Comparison of ENCODE assay signal across 13 cellular contexts in the genomic region with DNA sequence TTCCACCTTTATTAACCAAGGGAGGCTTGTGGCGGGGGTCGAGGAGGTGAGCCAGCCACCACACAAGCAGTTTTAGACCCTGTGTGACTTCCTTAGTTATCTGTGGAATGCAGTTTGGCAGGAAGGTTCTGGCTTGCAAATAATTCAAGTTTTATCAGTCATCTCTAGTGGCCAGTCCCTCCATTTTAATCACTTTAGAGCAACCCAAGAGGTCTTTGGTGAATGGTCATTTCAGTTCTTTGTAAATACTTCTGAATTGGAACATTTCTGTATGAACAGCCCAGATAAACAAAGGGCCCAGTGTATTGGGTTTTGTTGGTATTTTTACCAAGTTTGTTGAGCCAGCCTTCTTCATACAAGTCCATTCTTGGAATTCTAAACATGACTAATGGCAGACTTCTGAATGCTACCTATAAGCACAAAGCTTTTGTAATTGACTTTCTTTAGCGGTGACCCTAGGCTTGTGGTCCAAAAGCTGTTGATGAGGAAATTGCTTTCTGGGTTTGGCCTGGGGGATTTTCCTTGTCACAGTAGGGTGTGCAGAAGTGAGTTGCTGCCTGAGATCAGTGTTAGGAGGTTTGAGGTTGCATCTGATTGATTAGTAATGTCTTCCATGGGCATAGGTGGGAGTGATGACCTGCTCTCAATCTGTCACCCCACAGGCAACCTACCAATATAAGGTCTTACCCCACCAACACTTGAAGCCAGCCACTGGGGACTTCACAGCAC.
DNase-seq lines count a peak whose midpoint lies in the region; ATAC-seq, FAIRE-seq and TF ChIP-seq lines count a peak whose summit lies in the region.
"Had no signal": no experiment of that assay in that cellular context is flagged by ENCODE, and none has a peak within 500 bp of the region (broad histone marks: within the 10 kb centered on the region; RNA-seq: fewer than 3 reads in every experiment).

No MANE protein-coding gene starts in this region.

- FAIRE-seq in bronchial epithelial cell (lab: Jason Lieb, UNC): peak; percentile 32
- FAIRE-seq: colon had no signal

- H3K27me3 ChIP-seq in H7 (ENCODE audit: control insufficient read depth, insufficient read depth, low read length) (no peaks in the 10 kb centered on the region), bronchial epithelial cell (ENCODE audit: control insufficient read depth, insufficient read depth, low read length) (no peaks in the 10 kb centered on the region), right lobe of liver (no peaks in the 10 kb centered on the region)

- WGBS in right lobe of liver (ENCODE audit: insufficient coverage, low coverage, low lambda C conversion rate, missing lambda C conversion rate): 23% methylated on average over 3 of the region's 3 CpGs

- no peak for TF ChIP-seq POLR2A in right lobe of liver (IDR thresholded peaks at IDR 0.05)

- no peaks in the 10 kb centered on the region for H3K9me3 ChIP-seq in right lobe of liver

- H3K27ac ChIP-seq in right lobe of liver: no peak overlapping the region
- H3K27ac ChIP-seq: C4-2B had no signal

- TF ChIP-seq CTCF in bronchial epithelial cell (IDR thresholded peaks at IDR 0.05; ENCODE audit: insufficient read depth, low read length, severe bottlenecking) (no peak), right lobe of liver (IDR thresholded peaks at IDR 0.05) (no peak)

- H3K4me3 ChIP-seq in H7 (ENCODE audit: insufficient read depth, low read depth, low read length) (no peak overlapping the region), bronchial epithelial cell (ENCODE audit: low read depth, low read length) (no peak overlapping the region), right lobe of liver (no peak overlapping the region)

- H3K36me3 ChIP-seq in H7 (replicated peaks; ENCODE audit: control insufficient read depth, insufficient read depth, low read length): no peaks in the 10 kb centered on the region
- no peaks in the 10 kb centered on the region for H3K36me3 ChIP-seq in bronchial epithelial cell (ENCODE audit: control insufficient read depth, insufficient read depth, low read length)
- H3K36me3 ChIP-seq in right lobe of liver: no peaks in the 10 kb centered on the region

- DNase-seq in COLO829 (ENCODE audit: low spot score) (peak; percentile 92), H7 (peak; percentile 47), bronchial epithelial cell (ENCODE audit: low read depth) (peak; percentile 46), midbrain (lab: John Stamatoyannopoulos, UW) (peak; percentile 19), NCI-H2171 (lab: John Stamatoyannopoulos, UW) (no peak), right lobe of liver (no peak)
- DNase-seq: activated gamma-delta T cell treated with Interleukin-2 at 50 U/mL for 16 hours, NCI-H187, T-cell had no signal

- intact Hi-C loops in right lobe of liver (cut with DNase I): no loop called here

- H3K4me1 ChIP-seq in right lobe of liver: no peaks in the 10 kb centered on the region

- ATAC-seq in GM18520 (IDR thresholded peaks at IDR 0.05; ENCODE audit: unreplicated experiment) (no peak), GM19328 (IDR thresholded peaks at IDR 0.05; ENCODE audit: unreplicated experiment) (no peak), right lobe of liver (no peak)
- ATAC-seq: T-cell had no signal

Comparison
In these comparisons a context has a peak if more than half of its experiments do, and no peak if none do; other contexts are left out.
1. DNase-seq: peak in COLO829 (single experiment), H7 (single experiment), bronchial epithelial cell (single experiment) and midbrain (single experiment); none in NCI-H2171 (single experiment) and right lobe of liver (0 of 3).